ENCODE assay signal across 8 cellular contexts in genomic region chr13:34941835-34942731, GRCh38. TPM values are rescaled to one million over a fixed set of nuclear protein-coding genes. Genes with fewer than 3 reads are reported as not detected.
A peak's percentile ranks its signal among the peaks of the same experiment; 100 is the strongest.
DNase-seq lines count a peak whose midpoint lies in the region; ATAC-seq lines count a peak whose summit lies in the region.

Gene NBEA, plus strand, starts transcription at chr13:34942270. Its CDS starts 551 bp downstream, at chr13:34942821.

- peaks cover 18% of the 10 kb centered on the region for H3K4me1 ChIP-seq in Karpas-422 (ENCODE audit: low read length)
- H3K4me1 ChIP-seq in neuron (ENCODE audit: insufficient read depth, low read length): peaks cover 26% of the 10 kb centered on the region
- peaks cover 3 to 23% (median 15%) of the 10 kb centered on the region in 5 donors for H3K4me1 ChIP-seq in subcutaneous abdominal adipose tissue (ENCODE audit: control insufficient read depth in 5 of 5, insufficient read depth in 5 of 5, low read length in 5 of 5)

- DNase-seq in DMS53 (lab: John Stamatoyannopoulos, UW) (peak; percentile 90), Karpas-422 (peak; percentile 89), SIG-M5 treated with dmso at 0.1 percent for 504 hours (lab: John Stamatoyannopoulos, UW; ENCODE audit: unreplicated experiment) (peak; percentile 82), foreskin melanocyte (peak; percentile 50)
- DNase-seq in activated naive CD4-positive, alpha-beta T cell (lab: John Stamatoyannopoulos, UW): peak; percentile 23 to 81 (median 49)

- H4K20me1 ChIP-seq in Karpas-422 (ENCODE audit: insufficient read depth, low read depth, low read length): peaks cover 3% of the 10 kb centered on the region; the same call in 1 of the 2 replicates

- peaks cover 4% of the 10 kb centered on the region; the same call in 1 of the 2 replicates for H3K27me3 ChIP-seq in Karpas-422 (ENCODE audit: low read length)
- H3K27me3 ChIP-seq in neuron (ENCODE audit: insufficient read depth, low read length): peaks cover 5% of the 10 kb centered on the region
- peaks cover 0 to 13% (median 5%) of the 10 kb centered on the region in 5 donors for H3K27me3 ChIP-seq in subcutaneous abdominal adipose tissue (ENCODE audit: control insufficient read depth in 5 of 5, insufficient read depth in 4 of 5, low read length in 5 of 5)

- no peaks in the 10 kb centered on the region for H3K79me2 ChIP-seq in Karpas-422 (ENCODE audit: low read length)

- peak within 1 kb of the TSS; percentile 73 for H3K4me2 ChIP-seq in Karpas-422 (ENCODE audit: low read depth, low read length, poor library complexity, severe bottlenecking)

- H3K9ac ChIP-seq in Karpas-422 (ENCODE audit: low read length): peak within 1 kb of the TSS; percentile 81
- H3K9ac ChIP-seq in subcutaneous abdominal adipose tissue (ENCODE audit: low read length in 5 of 5): peak within 1 kb of the TSS in 3 of 5 donors; percentile 62 to 75 (median 66)

- H3K9me3 ChIP-seq in Karpas-422 (ENCODE audit: low read length) (no peaks in the 10 kb centered on the region), neuron (ENCODE audit: low read length) (no peaks in the 10 kb centered on the region), subcutaneous abdominal adipose tissue (ENCODE audit: control insufficient read depth in 5 of 5, low read length in 5 of 5) (no peaks in the 10 kb centered on the region)

- no peaks in the 10 kb centered on the region for H3K36me3 ChIP-seq in Karpas-422 (ENCODE audit: insufficient read depth, low read length)
- H3K36me3 ChIP-seq in neuron (ENCODE audit: insufficient read depth, low read length): no peaks in the 10 kb centered on the region
- H3K36me3 ChIP-seq in subcutaneous abdominal adipose tissue (ENCODE audit: control insufficient read depth in 5 of 5, insufficient read depth in 5 of 5, low read length in 5 of 5): no peaks in the 10 kb centered on the region

- peak; percentile 82 for ATAC-seq in GM21723 (IDR thresholded peaks at IDR 0.05; ENCODE audit: unreplicated experiment)

- H2AFZ ChIP-seq in Karpas-422 (ENCODE audit: low read length): peak within 1 kb of the TSS; percentile 96
- peak within 1 kb of the TSS; percentile 96 for H2AFZ ChIP-seq in neuron (ENCODE audit: low read depth, low read length)

- H3K4me3 ChIP-seq in Karpas-422 (ENCODE audit: low read length): peak within 1 kb of the TSS; percentile 89
- H3K4me3 ChIP-seq in neuron (ENCODE audit: low read length): peak within 1 kb of the TSS; percentile 71
- H3K4me3 ChIP-seq in subcutaneous abdominal adipose tissue (ENCODE audit: low read depth in 1 of 5, low read length in 5 of 5): peak within 1 kb of the TSS; percentile 76 to 91 (median 86)

- no peaks in the 10 kb centered on the region for H3K9me2 ChIP-seq in Karpas-422 (replicated peaks; ENCODE audit: insufficient read depth, low read length)

- no peak within 1 kb of the TSS for H3K27ac ChIP-seq in Karpas-422 (ENCODE audit: low read length)
- H3K27ac ChIP-seq in subcutaneous abdominal adipose tissue (ENCODE audit: low read depth, low read length): no peak within 1 kb of the TSS

RNA-seq across cellular contexts. Expression of gene NBEA, which starts in this region (rescaled TPM):
- 2.1 and 4.0 TPM in 2 replicates for total RNA-seq in Karpas-422 (2014; rRNA removed; shearing (Covaris generic); ENCODE audit: low replicate concordance)
